Comparison of ENCODE assay signal across 1 cellular context in the genomic region with DNA sequence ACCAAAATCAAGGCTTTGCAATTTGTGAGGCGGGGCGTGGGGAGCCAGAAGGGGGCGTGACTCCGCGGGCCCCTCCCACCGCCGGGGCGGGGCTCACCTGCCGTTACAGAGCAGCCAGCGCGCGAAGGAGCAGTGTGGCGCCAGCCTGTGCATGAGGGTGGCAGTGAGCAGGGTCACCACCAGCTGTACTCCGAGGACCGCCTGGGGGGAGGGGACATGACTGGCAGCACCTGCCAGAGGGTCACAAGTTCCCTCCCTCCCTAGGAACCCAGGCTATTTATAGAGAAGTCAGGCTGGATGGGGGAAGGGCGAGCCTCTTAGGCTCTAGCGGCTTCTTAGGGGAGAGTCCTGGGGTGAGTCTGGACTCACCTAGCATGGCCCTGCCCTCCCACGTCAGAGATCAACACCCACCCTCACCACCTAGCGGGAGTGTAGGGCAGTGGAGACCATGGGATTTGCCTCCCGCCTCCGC.
TF ChIP-seq lines count a peak whose summit lies in the region.

No MANE protein-coding gene starts in this region.

TF ChIP-seq in K562, 482 proteins besides CTCF, POLR2A, EP300 and RAD21 (continued from another document and continues in another):
- TF ChIP-seq, protein P1, sequence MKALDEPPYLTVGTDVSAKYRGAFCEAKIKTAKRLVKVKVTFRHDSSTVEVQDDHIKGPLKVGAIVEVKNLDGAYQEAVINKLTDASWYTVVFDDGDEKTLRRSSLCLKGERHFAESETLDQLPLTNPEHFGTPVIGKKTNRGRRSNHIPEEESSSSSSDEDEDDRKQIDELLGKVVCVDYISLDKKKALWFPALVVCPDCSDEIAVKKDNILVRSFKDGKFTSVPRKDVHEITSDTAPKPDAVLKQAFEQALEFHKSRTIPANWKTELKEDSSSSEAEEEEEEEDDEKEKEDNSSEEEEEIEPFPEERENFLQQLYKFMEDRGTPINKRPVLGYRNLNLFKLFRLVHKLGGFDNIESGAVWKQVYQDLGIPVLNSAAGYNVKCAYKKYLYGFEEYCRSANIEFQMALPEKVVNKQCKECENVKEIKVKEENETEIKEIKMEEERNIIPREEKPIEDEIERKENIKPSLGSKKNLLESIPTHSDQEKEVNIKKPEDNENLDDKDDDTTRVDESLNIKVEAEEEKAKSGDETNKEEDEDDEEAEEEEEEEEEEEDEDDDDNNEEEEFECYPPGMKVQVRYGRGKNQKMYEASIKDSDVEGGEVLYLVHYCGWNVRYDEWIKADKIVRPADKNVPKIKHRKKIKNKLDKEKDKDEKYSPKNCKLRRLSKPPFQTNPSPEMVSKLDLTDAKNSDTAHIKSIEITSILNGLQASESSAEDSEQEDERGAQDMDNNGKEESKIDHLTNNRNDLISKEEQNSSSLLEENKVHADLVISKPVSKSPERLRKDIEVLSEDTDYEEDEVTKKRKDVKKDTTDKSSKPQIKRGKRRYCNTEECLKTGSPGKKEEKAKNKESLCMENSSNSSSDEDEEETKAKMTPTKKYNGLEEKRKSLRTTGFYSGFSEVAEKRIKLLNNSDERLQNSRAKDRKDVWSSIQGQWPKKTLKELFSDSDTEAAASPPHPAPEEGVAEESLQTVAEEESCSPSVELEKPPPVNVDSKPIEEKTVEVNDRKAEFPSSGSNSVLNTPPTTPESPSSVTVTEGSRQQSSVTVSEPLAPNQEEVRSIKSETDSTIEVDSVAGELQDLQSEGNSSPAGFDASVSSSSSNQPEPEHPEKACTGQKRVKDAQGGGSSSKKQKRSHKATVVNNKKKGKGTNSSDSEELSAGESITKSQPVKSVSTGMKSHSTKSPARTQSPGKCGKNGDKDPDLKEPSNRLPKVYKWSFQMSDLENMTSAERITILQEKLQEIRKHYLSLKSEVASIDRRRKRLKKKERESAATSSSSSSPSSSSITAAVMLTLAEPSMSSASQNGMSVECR (CRISPR knock-in tag; IDR thresholded peaks at IDR 0.05): peak; percentile 77
- TF ChIP-seq, protein P2, sequence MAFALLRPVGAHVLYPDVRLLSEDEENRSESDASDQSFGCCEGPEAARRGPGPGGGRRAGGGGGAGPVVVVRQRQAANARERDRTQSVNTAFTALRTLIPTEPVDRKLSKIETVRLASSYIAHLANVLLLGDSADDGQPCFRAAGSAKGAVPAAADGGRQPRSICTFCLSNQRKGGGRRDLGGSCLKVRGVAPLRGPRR (CRISPR knock-in tag; IDR thresholded peaks at IDR 0.05): 0 out of 2 replicates have a peak, but pooled peaks have one; percentile 2
- TF ChIP-seq HEY1 (CRISPR knock-in tag; IDR thresholded peaks at IDR 0.05; ENCODE audit: borderline replicate concordance): no peak
- no peak for TF ChIP-seq NFE2L1 (tag; IDR thresholded peaks at IDR 0.05; ENCODE audit: borderline replicate concordance, low read depth)
- no peak for TF ChIP-seq CBX5 (IDR thresholded peaks at IDR 0.05; ENCODE audit: borderline replicate concordance, low read depth)
- TF ChIP-seq POLR2G (IDR thresholded peaks at IDR 0.05; ENCODE audit: low read depth, low read length): peak; percentile 89
- TF ChIP-seq, protein P3, sequence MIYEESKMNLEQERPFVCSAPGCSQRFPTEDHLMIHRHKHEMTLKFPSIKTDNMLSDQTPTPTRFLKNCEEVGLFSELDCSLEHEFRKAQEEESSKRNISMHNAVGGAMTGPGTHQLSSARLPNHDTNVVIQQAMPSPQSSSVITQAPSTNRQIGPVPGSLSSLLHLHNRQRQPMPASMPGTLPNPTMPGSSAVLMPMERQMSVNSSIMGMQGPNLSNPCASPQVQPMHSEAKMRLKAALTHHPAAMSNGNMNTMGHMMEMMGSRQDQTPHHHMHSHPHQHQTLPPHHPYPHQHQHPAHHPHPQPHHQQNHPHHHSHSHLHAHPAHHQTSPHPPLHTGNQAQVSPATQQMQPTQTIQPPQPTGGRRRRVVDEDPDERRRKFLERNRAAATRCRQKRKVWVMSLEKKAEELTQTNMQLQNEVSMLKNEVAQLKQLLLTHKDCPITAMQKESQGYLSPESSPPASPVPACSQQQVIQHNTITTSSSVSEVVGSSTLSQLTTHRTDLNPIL (CRISPR knock-in tag; IDR thresholded peaks at IDR 0.05): no peak
- TF ChIP-seq, protein P4, sequence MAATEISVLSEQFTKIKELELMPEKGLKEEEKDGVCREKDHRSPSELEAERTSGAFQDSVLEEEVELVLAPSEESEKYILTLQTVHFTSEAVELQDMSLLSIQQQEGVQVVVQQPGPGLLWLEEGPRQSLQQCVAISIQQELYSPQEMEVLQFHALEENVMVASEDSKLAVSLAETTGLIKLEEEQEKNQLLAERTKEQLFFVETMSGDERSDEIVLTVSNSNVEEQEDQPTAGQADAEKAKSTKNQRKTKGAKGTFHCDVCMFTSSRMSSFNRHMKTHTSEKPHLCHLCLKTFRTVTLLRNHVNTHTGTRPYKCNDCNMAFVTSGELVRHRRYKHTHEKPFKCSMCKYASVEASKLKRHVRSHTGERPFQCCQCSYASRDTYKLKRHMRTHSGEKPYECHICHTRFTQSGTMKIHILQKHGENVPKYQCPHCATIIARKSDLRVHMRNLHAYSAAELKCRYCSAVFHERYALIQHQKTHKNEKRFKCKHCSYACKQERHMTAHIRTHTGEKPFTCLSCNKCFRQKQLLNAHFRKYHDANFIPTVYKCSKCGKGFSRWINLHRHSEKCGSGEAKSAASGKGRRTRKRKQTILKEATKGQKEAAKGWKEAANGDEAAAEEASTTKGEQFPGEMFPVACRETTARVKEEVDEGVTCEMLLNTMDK (IDR thresholded peaks at IDR 0.05; ENCODE audit: borderline replicate concordance, insufficient read depth, low read depth, low read length, poor library complexity, severe bottlenecking): peak; percentile 76
- TF ChIP-seq SRSF3 (IDR thresholded peaks at IDR 0.05; ENCODE audit: insufficient read depth, low read length): no peak
- TF ChIP-seq, protein P5, sequence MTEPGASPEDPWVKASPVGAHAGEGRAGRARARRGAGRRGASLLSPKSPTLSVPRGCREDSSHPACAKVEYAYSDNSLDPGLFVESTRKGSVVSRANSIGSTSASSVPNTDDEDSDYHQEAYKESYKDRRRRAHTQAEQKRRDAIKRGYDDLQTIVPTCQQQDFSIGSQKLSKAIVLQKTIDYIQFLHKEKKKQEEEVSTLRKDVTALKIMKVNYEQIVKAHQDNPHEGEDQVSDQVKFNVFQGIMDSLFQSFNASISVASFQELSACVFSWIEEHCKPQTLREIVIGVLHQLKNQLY (CRISPR knock-in tag; conservative IDR thresholded peaks at IDR 0.05): no peak
- TF ChIP-seq, protein P6, sequence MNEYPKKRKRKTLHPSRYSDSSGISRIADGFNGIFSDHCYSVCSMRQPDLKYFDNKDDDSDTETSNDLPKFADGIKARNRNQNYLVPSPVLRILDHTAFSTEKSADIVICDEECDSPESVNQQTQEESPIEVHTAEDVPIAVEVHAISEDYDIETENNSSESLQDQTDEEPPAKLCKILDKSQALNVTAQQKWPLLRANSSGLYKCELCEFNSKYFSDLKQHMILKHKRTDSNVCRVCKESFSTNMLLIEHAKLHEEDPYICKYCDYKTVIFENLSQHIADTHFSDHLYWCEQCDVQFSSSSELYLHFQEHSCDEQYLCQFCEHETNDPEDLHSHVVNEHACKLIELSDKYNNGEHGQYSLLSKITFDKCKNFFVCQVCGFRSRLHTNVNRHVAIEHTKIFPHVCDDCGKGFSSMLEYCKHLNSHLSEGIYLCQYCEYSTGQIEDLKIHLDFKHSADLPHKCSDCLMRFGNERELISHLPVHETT (CRISPR knock-in tag; conservative IDR thresholded peaks at IDR 0.05 in 1 of 2, IDR thresholded peaks at IDR 0.05 in 1 of 2): no peak
- TF ChIP-seq, protein P7, sequence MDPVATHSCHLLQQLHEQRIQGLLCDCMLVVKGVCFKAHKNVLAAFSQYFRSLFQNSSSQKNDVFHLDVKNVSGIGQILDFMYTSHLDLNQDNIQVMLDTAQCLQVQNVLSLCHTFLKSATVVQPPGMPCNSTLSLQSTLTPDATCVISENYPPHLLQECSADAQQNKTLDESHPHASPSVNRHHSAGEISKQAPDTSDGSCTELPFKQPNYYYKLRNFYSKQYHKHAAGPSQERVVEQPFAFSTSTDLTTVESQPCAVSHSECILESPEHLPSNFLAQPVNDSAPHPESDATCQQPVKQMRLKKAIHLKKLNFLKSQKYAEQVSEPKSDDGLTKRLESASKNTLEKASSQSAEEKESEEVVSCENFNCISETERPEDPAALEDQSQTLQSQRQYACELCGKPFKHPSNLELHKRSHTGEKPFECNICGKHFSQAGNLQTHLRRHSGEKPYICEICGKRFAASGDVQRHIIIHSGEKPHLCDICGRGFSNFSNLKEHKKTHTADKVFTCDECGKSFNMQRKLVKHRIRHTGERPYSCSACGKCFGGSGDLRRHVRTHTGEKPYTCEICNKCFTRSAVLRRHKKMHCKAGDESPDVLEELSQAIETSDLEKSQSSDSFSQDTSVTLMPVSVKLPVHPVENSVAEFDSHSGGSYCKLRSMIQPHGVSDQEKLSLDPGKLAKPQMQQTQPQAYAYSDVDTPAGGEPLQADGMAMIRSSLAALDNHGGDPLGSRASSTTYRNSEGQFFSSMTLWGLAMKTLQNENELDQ (CRISPR knock-in tag; IDR thresholded peaks at IDR 0.05; ENCODE audit: borderline replicate concordance): no peak
- TF ChIP-seq ESRRB (CRISPR knock-in tag; IDR thresholded peaks at IDR 0.05; ENCODE audit: borderline replicate concordance): no peak
- no peak for TF ChIP-seq SPI1 (IDR thresholded peaks at IDR 0.05; ENCODE audit: borderline replicate concordance, low read depth, low read length)
- TF ChIP-seq SMAD2 (IDR thresholded peaks at IDR 0.05; ENCODE audit: low read depth, low read length): no peak
- no peak for TF ChIP-seq DACH1 (IDR thresholded peaks at IDR 0.05; ENCODE audit: partially characterized antibody)
- TF ChIP-seq, protein P8, sequence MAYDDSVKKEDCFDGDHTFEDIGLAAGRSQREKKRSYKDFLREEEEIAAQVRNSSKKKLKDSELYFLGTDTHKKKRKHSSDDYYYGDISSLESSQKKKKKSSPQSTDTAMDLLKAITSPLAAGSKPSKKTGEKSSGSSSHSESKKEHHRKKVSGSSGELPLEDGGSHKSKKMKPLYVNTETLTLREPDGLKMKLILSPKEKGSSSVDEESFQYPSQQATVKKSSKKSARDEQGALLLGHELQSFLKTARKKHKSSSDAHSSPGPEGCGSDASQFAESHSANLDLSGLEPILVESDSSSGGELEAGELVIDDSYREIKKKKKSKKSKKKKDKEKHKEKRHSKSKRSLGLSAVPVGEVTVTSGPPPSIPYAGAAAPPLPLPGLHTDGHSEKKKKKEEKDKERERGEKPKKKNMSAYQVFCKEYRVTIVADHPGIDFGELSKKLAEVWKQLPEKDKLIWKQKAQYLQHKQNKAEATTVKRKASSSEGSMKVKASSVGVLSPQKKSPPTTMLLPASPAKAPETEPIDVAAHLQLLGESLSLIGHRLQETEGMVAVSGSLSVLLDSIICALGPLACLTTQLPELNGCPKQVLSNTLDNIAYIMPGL (CRISPR knock-in tag; IDR thresholded peaks at IDR 0.05): no peak
- TF ChIP-seq NUFIP1 (IDR thresholded peaks at IDR 0.05; ENCODE audit: partially characterized antibody): no peak
- peak; percentile 43; the same call in 1 of the 2 replicates for TF ChIP-seq ESRRA (IDR thresholded peaks at IDR 0.05; ENCODE audit: borderline replicate concordance, low read depth)
- TF ChIP-seq RBBP5 (IDR thresholded peaks at IDR 0.05; ENCODE audit: borderline replicate concordance, insufficient read depth, low read length, poor library complexity, severe bottlenecking): peak; percentile 75
- TF ChIP-seq, protein P9, sequence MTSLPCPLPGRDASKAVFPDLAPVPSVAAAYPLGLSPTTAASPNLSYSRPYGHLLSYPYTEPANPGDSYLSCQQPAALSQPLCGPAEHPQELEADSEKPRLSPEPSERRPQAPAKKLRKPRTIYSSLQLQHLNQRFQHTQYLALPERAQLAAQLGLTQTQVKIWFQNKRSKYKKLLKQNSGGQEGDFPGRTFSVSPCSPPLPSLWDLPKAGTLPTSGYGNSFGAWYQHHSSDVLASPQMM (CRISPR knock-in tag; IDR thresholded peaks at IDR 0.05): no peak
- no peak for TF ChIP-seq TAF15 (IDR thresholded peaks at IDR 0.05; ENCODE audit: low read depth, low read length)
- no peak for TF ChIP-seq JUNB (CRISPR knock-in tag; conservative IDR thresholded peaks at IDR 0.05)
- no peak for TF ChIP-seq NR2C2 (CRISPR knock-in tag; IDR thresholded peaks at IDR 0.05)
- TF ChIP-seq NR2C2 (tag; IDR thresholded peaks at IDR 0.05): no peak
- no peak for TF ChIP-seq CHCHD3 (CRISPR knock-in tag; IDR thresholded peaks at IDR 0.05)
- no peak for TF ChIP-seq OTX1 (CRISPR knock-in tag; IDR thresholded peaks at IDR 0.05)
- TF ChIP-seq POLR3A (IDR thresholded peaks at IDR 0.05; ENCODE audit: borderline replicate concordance, extremely low read depth, insufficient read depth, insufficient read length): no peak
- TF ChIP-seq ZBED1 (IDR thresholded peaks at IDR 0.05): no peak
- TF ChIP-seq ERF (CRISPR knock-in tag; IDR thresholded peaks at IDR 0.05): peak; percentile 16; the same call in 1 of the 2 replicates
- TF ChIP-seq CBFB (CRISPR knock-in tag; IDR thresholded peaks at IDR 0.05): no peak
- TF ChIP-seq ID3 (CRISPR knock-in tag; IDR thresholded peaks at IDR 0.05): no peak
- TF ChIP-seq ID3 (tag; IDR thresholded peaks at IDR 0.05): no peak
- peak; percentile 66 for TF ChIP-seq CREB1 (IDR thresholded peaks at IDR 0.05)
- TF ChIP-seq CREB1 (CRISPR knock-in tag; IDR thresholded peaks at IDR 0.05): peak; percentile 75
- TF ChIP-seq ZBTB7A (IDR thresholded peaks at IDR 0.05; ENCODE audit: borderline replicate concordance, control insufficient read depth, low read depth, low read length): no peak; the same call in 1 of the 2 replicates
- no peak for TF ChIP-seq TFAM (CRISPR knock-in tag; conservative IDR thresholded peaks at IDR 0.05)
- TF ChIP-seq, protein P10, sequence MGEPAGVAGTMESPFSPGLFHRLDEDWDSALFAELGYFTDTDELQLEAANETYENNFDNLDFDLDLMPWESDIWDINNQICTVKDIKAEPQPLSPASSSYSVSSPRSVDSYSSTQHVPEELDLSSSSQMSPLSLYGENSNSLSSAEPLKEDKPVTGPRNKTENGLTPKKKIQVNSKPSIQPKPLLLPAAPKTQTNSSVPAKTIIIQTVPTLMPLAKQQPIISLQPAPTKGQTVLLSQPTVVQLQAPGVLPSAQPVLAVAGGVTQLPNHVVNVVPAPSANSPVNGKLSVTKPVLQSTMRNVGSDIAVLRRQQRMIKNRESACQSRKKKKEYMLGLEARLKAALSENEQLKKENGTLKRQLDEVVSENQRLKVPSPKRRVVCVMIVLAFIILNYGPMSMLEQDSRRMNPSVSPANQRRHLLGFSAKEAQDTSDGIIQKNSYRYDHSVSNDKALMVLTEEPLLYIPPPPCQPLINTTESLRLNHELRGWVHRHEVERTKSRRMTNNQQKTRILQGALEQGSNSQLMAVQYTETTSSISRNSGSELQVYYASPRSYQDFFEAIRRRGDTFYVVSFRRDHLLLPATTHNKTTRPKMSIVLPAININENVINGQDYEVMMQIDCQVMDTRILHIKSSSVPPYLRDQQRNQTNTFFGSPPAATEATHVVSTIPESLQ (CRISPR knock-in tag; IDR thresholded peaks at IDR 0.05): 0 out of 2 replicates have a peak, but pooled peaks have one; percentile 48
